ENCODE assay signal across 26 cellular contexts in the genomic region with DNA sequence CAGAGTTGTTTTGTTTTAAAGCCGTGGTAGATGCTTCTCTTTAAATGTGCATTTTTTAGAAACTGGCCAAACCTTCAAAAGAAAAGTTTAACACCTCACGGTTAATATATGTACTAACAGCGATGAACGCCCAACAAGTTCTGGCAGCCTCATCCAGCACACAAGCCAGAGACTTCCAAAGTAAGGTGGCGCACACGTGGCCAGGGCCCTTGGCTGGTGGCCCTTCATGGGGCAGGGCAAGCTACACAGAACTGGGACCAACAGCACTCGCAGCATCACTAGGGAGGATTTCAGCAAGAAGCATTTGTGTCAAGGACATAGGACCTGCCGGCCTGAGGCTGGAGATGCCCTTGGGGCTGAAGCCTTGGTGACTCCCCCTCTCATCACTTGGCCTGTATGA.
"Had no signal": no experiment of that assay in that cellular context is flagged by ENCODE, and none has a peak within 500 bp of the region (broad histone marks: within the 10 kb centered on the region; RNA-seq: fewer than 3 reads in every experiment).

No MANE protein-coding gene starts in this region.

- H3K27me3 ChIP-seq: esophagus muscularis mucosa, foreskin keratinocyte, gastroesophageal sphincter, pancreas, stomach, thyroid gland had no signal

- H3K4me1 ChIP-seq: pancreas had no signal

- H3K4me3 Mint-ChIP-seq: nephron progenitor cell had no signal

- H3K27ac ChIP-seq: esophagus muscularis mucosa, foreskin keratinocyte, gastroesophageal sphincter, pancreas, stomach, thyroid gland had no signal

- DNase-seq: caudate nucleus; cerebellar nuclear complex; cortex of kidney; foreskin keratinocyte; hypothalamus; immature natural killer cell; islet precursor cell; kidney glomerular epithelial cell; mesendoderm; midbrain; naive thymus-derived CD4-positive, alpha-beta T cell; nephron progenitor cell; occipital lobe; pancreas; stimulated activated CD4-positive, alpha-beta T cell treated with anti-CD3 and anti-CD28 coated beads, Interleukin-12 subunit alpha, Interleukin-12 subunit beta, amount 100 ng/mL, for 4 hours; stimulated activated CD4-positive, alpha-beta T cell treated with anti-CD3 and anti-CD28 coated beads, Interleukin-1b, Interleukin-23, amount 100 ng/mL, for 48 hours; stimulated activated CD4-positive, alpha-beta T cell treated with anti-CD3 and anti-CD28 coated beads, Interleukin-4, amount 100 ng/mL, for 1 hour; stimulated activated CD8-positive, alpha-beta memory T cell treated with anti-CD3 and anti-CD28 coated beads, Interleukin-4, amount 100 ng/mL, for 48 hours; stimulated activated naive CD4-positive, alpha-beta T cell treated with Interleukin-2 at 50 U/mL for 16 hours; stomach; thyroid gland; trophoblast cell had no signal

- H3K4me3 ChIP-seq: esophagus muscularis mucosa, gastroesophageal sphincter, pancreas, smooth muscle cell, stomach, thyroid gland had no signal

- H3K9me3 Mint-ChIP-seq: immature natural killer cell; naive thymus-derived CD4-positive, alpha-beta T cell; nephron progenitor cell had no signal

- H3K9me3 ChIP-seq: esophagus muscularis mucosa, gastroesophageal sphincter, pancreas, stomach, thyroid gland had no signal

- H3K4me2 ChIP-seq: smooth muscle cell had no signal

- H3K27me3 Mint-ChIP-seq: naive thymus-derived CD4-positive, alpha-beta T cell had no signal

- ATAC-seq: gastroesophageal sphincter; naive thymus-derived CD4-positive, alpha-beta T cell; pancreas; sciatic nerve had no signal
